In genomic region chr4:152149734-152150133, GRCh38 we compare ENCODE assay signal across 10 cellular contexts.
"Had no signal": no experiment of that assay in that cellular context is flagged by ENCODE, and none has a peak within 500 bp of the region (broad histone marks: within the 10 kb centered on the region; RNA-seq: fewer than 3 reads in every experiment).

No MANE protein-coding gene starts in this region.

- H3K9ac ChIP-seq: GM23248 had no signal

- DNase-seq: GM23248, GOT3, H7, HFFc6, IMR-90, KG1 had no signal

- H3K4me3 Mint-ChIP-seq: HFFc6 had no signal

- H3K36me3 ChIP-seq: HAP-1 had no signal

- H3K27ac Mint-ChIP-seq: HFFc6 had no signal

- H3K4me3 ChIP-seq: GM23248, HAP-1, K562 had no signal

- H3K4me1 ChIP-seq: HAP-1 had no signal

- H3K27ac ChIP-seq: GM23248 had no signal

- FAIRE-seq: HTR-8/SVneo, K562 had no signal

- H2AFZ ChIP-seq: GM23248 had no signal

- ATAC-seq: HCT116, K562 had no signal
